ENCODE assay signal across 9 cellular contexts in genomic region chr1:54971317-54971791, GRCh38. TPM values are rescaled to one million over a fixed set of nuclear protein-coding genes. Genes with fewer than 3 reads are reported as not detected.
A peak's percentile ranks its signal among the peaks of the same experiment; 100 is the strongest.
DNase-seq lines count a peak whose midpoint lies in the region; ATAC-seq and TF ChIP-seq lines count a peak whose summit lies in the region.
"Had no signal": no experiment of that assay in that cellular context is flagged by ENCODE, and none has a peak within 500 bp of the region (broad histone marks: within the 10 kb centered on the region; RNA-seq: fewer than 3 reads in every experiment).

No MANE protein-coding gene starts in this region.

- no peaks in the 10 kb centered on the region for H3K9me3 Mint-ChIP-seq in activated CD8-positive, alpha-beta T cell treated with anti-CD3 and anti-CD28 coated beads for 36 hours
- H3K9me3 Mint-ChIP-seq in activated CD8-positive, alpha-beta T cell treated with anti-CD3 and anti-CD28 coated beads, Interleukin-2, amount 10 ng/mL, durations not matched to agents 7 days and 5 days (ENCODE audit: insufficient read depth) = no peaks in the 10 kb centered on the region
- H3K9me3 Mint-ChIP-seq in stimulated activated memory B cell treated with anti-CD40 and anti-IgM and Interleukin-4, amounts not matched to agents 10 μg/mL and 1 μg/mL and 100 μg/mL, for 72 hours = peaks cover 3% of the 10 kb centered on the region
- H3K9me3 Mint-ChIP-seq in activated T-cell treated with anti-CD3 and anti-CD28 coated beads, Interleukin-2, amount 50 U/mL, for 24 hours = no peaks in the 10 kb centered on the region

- no peaks in the 10 kb centered on the region for H3K36me3 Mint-ChIP-seq in activated CD8-positive, alpha-beta T cell treated with anti-CD3 and anti-CD28 coated beads for 36 hours (ENCODE audit: low read depth)
- H3K36me3 Mint-ChIP-seq in activated CD8-positive, alpha-beta T cell treated with anti-CD3 and anti-CD28 coated beads, Interleukin-2, amount 10 ng/mL, durations not matched to agents 7 days and 5 days (ENCODE audit: low read depth) = no peaks in the 10 kb centered on the region
- H3K36me3 Mint-ChIP-seq in stimulated activated memory B cell treated with anti-CD40 and anti-IgM and Interleukin-4, amounts not matched to agents 10 μg/mL and 1 μg/mL and 100 μg/mL, for 72 hours = no peaks in the 10 kb centered on the region
- no peaks in the 10 kb centered on the region for H3K36me3 Mint-ChIP-seq in activated T-cell treated with anti-CD3 and anti-CD28 coated beads, Interleukin-2, amount 50 U/mL, for 24 hours (ENCODE audit: low read depth)

- H3K4me1 Mint-ChIP-seq in activated CD8-positive, alpha-beta T cell treated with anti-CD3 and anti-CD28 coated beads for 36 hours (ENCODE audit: low read depth) = peaks cover 5% of the 10 kb centered on the region
- peaks cover under 1% of the 10 kb centered on the region for H3K4me1 Mint-ChIP-seq in activated CD8-positive, alpha-beta T cell treated with anti-CD3 and anti-CD28 coated beads, Interleukin-2, amount 10 ng/mL, durations not matched to agents 7 days and 5 days (ENCODE audit: low read depth)
- peaks cover 14% of the 10 kb centered on the region for H3K4me1 Mint-ChIP-seq in stimulated activated memory B cell treated with anti-CD40 and anti-IgM and Interleukin-4, amounts not matched to agents 10 μg/mL and 1 μg/mL and 100 μg/mL, for 72 hours
- peaks cover 6% of the 10 kb centered on the region for H3K4me1 Mint-ChIP-seq in activated T-cell treated with anti-CD3 and anti-CD28 coated beads, Interleukin-2, amount 50 U/mL, for 24 hours (ENCODE audit: low read depth)

- TF ChIP-seq CTCF in activated CD8-positive, alpha-beta T cell treated with anti-CD3 and anti-CD28 coated beads for 36 hours (IDR thresholded peaks at IDR 0.05) = no peak
- TF ChIP-seq CTCF in RWPE1 (conservative IDR thresholded peaks at IDR 0.05; ENCODE audit: low read depth) = no peak

- H3K27me3 Mint-ChIP-seq in activated CD8-positive, alpha-beta T cell treated with anti-CD3 and anti-CD28 coated beads for 36 hours = peaks cover 25% of the 10 kb centered on the region
- H3K27me3 Mint-ChIP-seq in activated CD8-positive, alpha-beta T cell treated with anti-CD3 and anti-CD28 coated beads, Interleukin-2, amount 10 ng/mL, durations not matched to agents 7 days and 5 days (ENCODE audit: low read depth) = peaks cover 32% of the 10 kb centered on the region
- H3K27me3 Mint-ChIP-seq in stimulated activated memory B cell treated with anti-CD40 and anti-IgM and Interleukin-4, amounts not matched to agents 10 μg/mL and 1 μg/mL and 100 μg/mL, for 72 hours = peaks cover 42% of the 10 kb centered on the region
- peaks cover 41% of the 10 kb centered on the region for H3K27me3 Mint-ChIP-seq in activated T-cell treated with anti-CD3 and anti-CD28 coated beads, Interleukin-2, amount 50 U/mL, for 24 hours

- no peak overlapping the region for H3K4me3 Mint-ChIP-seq in activated CD8-positive, alpha-beta T cell treated with anti-CD3 and anti-CD28 coated beads for 36 hours
- H3K4me3 Mint-ChIP-seq in activated CD8-positive, alpha-beta T cell treated with anti-CD3 and anti-CD28 coated beads, Interleukin-2, amount 10 ng/mL, durations not matched to agents 7 days and 5 days = no peak overlapping the region
- H3K4me3 Mint-ChIP-seq in stimulated activated memory B cell treated with anti-CD40 and anti-IgM and Interleukin-4, amounts not matched to agents 10 μg/mL and 1 μg/mL and 100 μg/mL, for 72 hours = no peak overlapping the region
- no peak overlapping the region for H3K4me3 Mint-ChIP-seq in activated T-cell treated with anti-CD3 and anti-CD28 coated beads, Interleukin-2, amount 50 U/mL, for 24 hours

- ATAC-seq in activated CD8-positive, alpha-beta T cell treated with anti-CD3 and anti-CD28 coated beads for 36 hours = peak; percentile 42
- ATAC-seq in activated CD8-positive, alpha-beta T cell treated with anti-CD3 and anti-CD28 coated beads, Interleukin-2, amount 10 ng/mL, durations not matched to agents 7 days and 5 days = no peak
- ATAC-seq in HG03039 (IDR thresholded peaks at IDR 0.05; ENCODE audit: unreplicated experiment) = peak; percentile 88
- ATAC-seq in stimulated activated memory B cell treated with anti-CD40 and anti-IgM and Interleukin-4, amounts not matched to agents 10 μg/mL and 1 μg/mL and 100 μg/mL, for 72 hours = peak; percentile 91

- no peak overlapping the region for H3K27ac Mint-ChIP-seq in activated CD8-positive, alpha-beta T cell treated with anti-CD3 and anti-CD28 coated beads for 36 hours
- no peak overlapping the region for H3K27ac Mint-ChIP-seq in activated CD8-positive, alpha-beta T cell treated with anti-CD3 and anti-CD28 coated beads, Interleukin-2, amount 10 ng/mL, durations not matched to agents 7 days and 5 days
- H3K27ac Mint-ChIP-seq in stimulated activated memory B cell treated with anti-CD40 and anti-IgM and Interleukin-4, amounts not matched to agents 10 μg/mL and 1 μg/mL and 100 μg/mL, for 72 hours = peak overlapping the region; percentile 7
- H3K27ac Mint-ChIP-seq in activated T-cell treated with anti-CD3 and anti-CD28 coated beads, Interleukin-2, amount 50 U/mL, for 24 hours = no peak overlapping the region

- peak overlapping the region; percentile 73 for H3K27ac ChIP-seq in RWPE1
- H3K27ac ChIP-seq: SK-N-MC had no signal

- POLR2A ChIA-PET in activated CD8-positive, alpha-beta T cell treated with anti-CD3 and anti-CD28 coated beads for 36 hours (lab: Charles Lee) = no interaction called here
- POLR2A ChIA-PET in activated CD8-positive, alpha-beta T cell treated with anti-CD3 and anti-CD28 coated beads, Interleukin-2, amount 10 ng/mL, durations not matched to agents 7 days and 5 days (lab: Charles Lee) = no interaction called here
- POLR2A ChIA-PET in RWPE1 (lab: Yijun Ruan, JAX; ENCODE audit: low non-redundant PET) = no interaction called here

- intact Hi-C loops in activated CD8-positive, alpha-beta T cell treated with anti-CD3 and anti-CD28 coated beads for 36 hours (cut with micrococcal nuclease) = no loop called here
- intact Hi-C loops in posterior cingulate gyrus (cut with DNase I) = no loop called here

- no peak for DNase-seq in activated CD8-positive, alpha-beta T cell treated with anti-CD3 and anti-CD28 coated beads for 36 hours
- DNase-seq in activated CD8-positive, alpha-beta T cell treated with anti-CD3 and anti-CD28 coated beads, Interleukin-2, amount 10 ng/mL, durations not matched to agents 7 days and 5 days = no peak
- DNase-seq in RWPE1 (ENCODE audit: low spot score) (peak; percentile 83), midbrain (lab: John Stamatoyannopoulos, UW) (no peak), posterior cingulate gyrus (no peak)
- DNase-seq in activated T-cell treated with anti-CD3 and anti-CD28 coated beads, Interleukin-2, amount 50 U/mL, for 24 hours = no peak

- CTCF ChIA-PET in activated CD8-positive, alpha-beta T cell treated with anti-CD3 and anti-CD28 coated beads for 36 hours (lab: Charles Lee) = no interaction called here
- CTCF ChIA-PET in activated CD8-positive, alpha-beta T cell treated with anti-CD3 and anti-CD28 coated beads, Interleukin-2, amount 10 ng/mL, durations not matched to agents 7 days and 5 days (lab: Charles Lee) = interaction anchor here (1.0 kb wide), 1 partner anchor 26 kb away, joined by 3 read pairs; no protein-coding TSS in a partner anchor
- CTCF ChIA-PET in RWPE1 (lab: Yijun Ruan, JAX) = interaction anchor here (0.6 to 0.9 kb wide), 3 partner anchors 14 to 704 kb away, joined by 3 to 4 read pairs (median 4); no protein-coding TSS in a partner anchor

RNA-seq across cellular contexts. Expression of gene TMEM61, which starts 9.1 kb away (rescaled TPM):
- total RNA-seq in activated CD8-positive, alpha-beta T cell treated with anti-CD3 and anti-CD28 coated beads for 36 hours = not detected
- not detected for total RNA-seq in activated CD8-positive, alpha-beta T cell treated with anti-CD3 and anti-CD28 coated beads, Interleukin-2, amount 10 ng/mL, durations not matched to agents 7 days and 5 days

RNA-seq across cellular contexts. Expression of gene BSND, which starts 27.4 kb away (rescaled TPM):
- not detected for total RNA-seq in activated CD8-positive, alpha-beta T cell treated with anti-CD3 and anti-CD28 coated beads for 36 hours
- total RNA-seq in activated CD8-positive, alpha-beta T cell treated with anti-CD3 and anti-CD28 coated beads, Interleukin-2, amount 10 ng/mL, durations not matched to agents 7 days and 5 days = under 1 TPM in 1 of 2 experiments, not detected in 1; 0.05 TPM
